20 cellular contexts compared by ENCODE assay signal in the genomic region with DNA sequence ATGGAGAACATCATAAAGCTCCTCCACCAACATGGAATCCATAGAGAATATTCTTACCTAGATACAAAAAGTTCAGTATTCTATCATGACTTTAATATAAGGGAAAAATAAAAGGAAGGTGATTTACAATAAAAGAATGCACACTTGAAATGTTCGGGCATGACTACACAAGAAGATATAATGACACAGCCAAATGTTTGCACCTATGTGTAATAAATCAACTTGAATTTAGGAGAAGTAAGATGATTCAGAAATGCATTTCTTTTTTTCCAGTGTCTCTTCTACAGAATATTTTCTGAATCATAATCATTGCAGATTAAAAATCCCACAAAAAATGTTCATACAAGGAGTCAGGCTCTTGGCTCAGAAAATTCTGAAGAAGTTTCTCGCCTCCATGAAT.
DNase-seq lines count a peak whose midpoint lies in the region; ATAC-seq and TF ChIP-seq lines count a peak whose summit lies in the region.
"Had no signal": no experiment of that assay in that cellular context is flagged by ENCODE, and none has a peak within 500 bp of the region (broad histone marks: within the 10 kb centered on the region; RNA-seq: fewer than 3 reads in every experiment).

No MANE protein-coding gene starts in this region.

- no peak overlapping the region for H3K56ac ChIP-seq in IMR-90 (ENCODE audit: extremely low read depth, insufficient read depth, low read length)

- TF ChIP-seq POLR2A in IMR-90 (IDR thresholded peaks at IDR 0.05; ENCODE audit: low read depth, low read length) = no peak

- H3K27ac ChIP-seq in IMR-90 (ENCODE audit: insufficient read depth, low read length) (no peak overlapping the region; the same call in 1 of the 2 replicates), mammary epithelial cell (ENCODE audit: insufficient read depth, low read depth, low read length) (peak overlapping the region; percentile 70), MM.1S (ENCODE audit: low read length) (no peak overlapping the region)
- H3K27ac ChIP-seq: pancreas, VCaP had no signal

- no peak overlapping the region for H2BK20ac ChIP-seq in IMR-90 (ENCODE audit: low read depth, low read length)

- CTCF ChIA-PET in IMR-90 (lab: Yijun Ruan, JAX) (no interaction called here), mammary epithelial cell (lab: Charles Lee; ENCODE audit: low non-redundant PET) (no interaction called here)

- H2AK9ac ChIP-seq in IMR-90 (replicated peaks; ENCODE audit: low read depth, low read length, poor library complexity) = no peak overlapping the region

- H3K23ac ChIP-seq in IMR-90 (ENCODE audit: low read depth, low read length) = no peak overlapping the region

- POLR2A ChIA-PET in IMR-90 (lab: Charles Lee; ENCODE audit: unreplicated experiment) = no interaction called here

- peak overlapping the region; percentile 39; the same call in 1 of the 2 replicates for H2BK120ac ChIP-seq in IMR-90 (ENCODE audit: low read depth, low read length)

- BruUV-seq in IMR-90 (replicated peaks; lab: Mats Ljungman, UMichigan) = no TSS peak
- BruUV-seq in mammary epithelial cell (replicated peaks; lab: Mats Ljungman, UMichigan) = no TSS peak

- H2BK15ac ChIP-seq in IMR-90 (ENCODE audit: low read depth, low read length) = no peak overlapping the region

- H4K20me1 ChIP-seq in IMR-90 (ENCODE audit: insufficient read depth, low read length) (no peaks in the 10 kb centered on the region), mammary epithelial cell (ENCODE audit: insufficient read depth, low read length) (no peaks in the 10 kb centered on the region), MM.1S (ENCODE audit: insufficient read depth, low read length) (no peaks in the 10 kb centered on the region)

- H3K79me2 ChIP-seq in mammary epithelial cell (ENCODE audit: insufficient read depth, low read length) = no peaks in the 10 kb centered on the region
- H3K79me2 ChIP-seq in MM.1S (ENCODE audit: low read length) = no peaks in the 10 kb centered on the region

- no peaks in the 10 kb centered on the region for H3F3A ChIP-seq in MM.1S (ENCODE audit: insufficient read depth, low read length)

- H3K14ac ChIP-seq in IMR-90 (replicated peaks; ENCODE audit: low read depth, low read length) = no peak overlapping the region

- peak overlapping the region; percentile 66; the same call in 1 of the 2 replicates for H3K4ac ChIP-seq in IMR-90 (ENCODE audit: low read depth, low read length)

- H3K4me1 ChIP-seq in IMR-90 (ENCODE audit: control insufficient read depth, insufficient read depth, low read length) (peaks cover 2% of the 10 kb centered on the region; the same call in 1 of the 2 replicates), mammary epithelial cell (ENCODE audit: insufficient read depth, low read length) (peaks cover 26% of the 10 kb centered on the region), MM.1S (ENCODE audit: low read length) (no peaks in the 10 kb centered on the region)
- H3K4me1 ChIP-seq: pancreas had no signal

- H2AFZ ChIP-seq in IMR-90 (replicated peaks; ENCODE audit: low read length, poor library complexity) (no peak overlapping the region), mammary epithelial cell (ENCODE audit: low read depth, low read length) (no peak overlapping the region), MM.1S (ENCODE audit: low read length) (no peak overlapping the region)

- intact Hi-C loops in IMR-90 (cut with micrococcal nuclease) = no loop called here
- intact Hi-C loops in mammary epithelial cell (cut with micrococcal nuclease) = loop anchor here (1.0 kb wide), 1 partner anchor 38 kb away; no protein-coding TSS in a partner anchor

- H2AK5ac ChIP-seq in IMR-90 (ENCODE audit: low read depth, low read length) = peak overlapping the region; percentile 83; the same call in 1 of the 2 replicates

- TF ChIP-seq CTCF in AG10803 (conservative IDR thresholded peaks at IDR 0.05; ENCODE audit: low read length) (no peak), IMR-90 (conservative IDR thresholded peaks at IDR 0.05; ENCODE audit: low read depth, low read length) (no peak), mammary epithelial cell (conservative IDR thresholded peaks at IDR 0.05 in 1 of 2, IDR thresholded peaks at IDR 0.05 in 1 of 2; ENCODE audit: extremely low read depth in 1 of 2, insufficient read depth in 1 of 2, low read depth in 1 of 2, low read length in 2 of 2) (no peak), MM.1S (IDR thresholded peaks at IDR 0.05; ENCODE audit: low read length) (no peak)

- WGBS in IMR-90 (ENCODE audit: extremely low coverage in 2 of 2, insufficient read length in 1 of 2), 2 experiments = no CpG with 5 or more reads among the region's 2 CpGs
- 5% methylated on average over 2 of the region's 2 CpGs for WGBS in mammary epithelial cell (ENCODE audit: low coverage, missing lambda C conversion rate)

- H4K8ac ChIP-seq in IMR-90 (ENCODE audit: low read depth in 2 of 2, low read length in 2 of 2) = peak overlapping the region in 1 of 2 experiments; percentile 43; a peak in 1 of 4 replicates

- H3K4me2 ChIP-seq in IMR-90 (ENCODE audit: low read depth, low read length) (no peak overlapping the region), mammary epithelial cell (ENCODE audit: insufficient read depth, low read depth, low read length) (peak overlapping the region; percentile 70), MM.1S (ENCODE audit: low read depth, low read length) (no peak overlapping the region)

- in situ Hi-C loops in IMR-90 (cut with MboI; ENCODE audit: low sequenced_read_pairs) (no loop called here), mammary epithelial cell (cut with MboI; ENCODE audit: low sequenced_read_pairs in 2 of 2) (no loop called here)

- no peaks in the 10 kb centered on the region for H3K27me3 ChIP-seq in IMR-90 (ENCODE audit: control insufficient read depth, insufficient read depth, low read length)
- no peaks in the 10 kb centered on the region for H3K27me3 ChIP-seq in mammary epithelial cell (ENCODE audit: insufficient read depth, low read length)
- no peaks in the 10 kb centered on the region for H3K27me3 ChIP-seq in MM.1S (replicated peaks; ENCODE audit: insufficient read depth, low read length)
- H3K27me3 ChIP-seq: pancreas had no signal

- H4K5ac ChIP-seq in IMR-90 (ENCODE audit: low read depth, low read length) = no peak overlapping the region

- TF ChIP-seq RAD21 in IMR-90 (IDR thresholded peaks at IDR 0.05; ENCODE audit: low read length) = no peak

- H3K36me3 ChIP-seq in IMR-90 (ENCODE audit: control insufficient read depth, insufficient read depth, low read length) (no peaks in the 10 kb centered on the region), mammary epithelial cell (ENCODE audit: insufficient read depth, low read length) (no peaks in the 10 kb centered on the region), MM.1S (replicated peaks; ENCODE audit: insufficient read depth, low read length) (no peaks in the 10 kb centered on the region)
- H3K36me3 ChIP-seq: pancreas had no signal

- dilution Hi-C loops in IMR-90 (cut with HindIII; ENCODE audit: low sequenced_read_pairs, unreplicated experiment) (no loop called here), mammary epithelial cell (cut with HindIII; ENCODE audit: low sequenced_read_pairs) (no loop called here)

- H3K9me1 ChIP-seq in IMR-90 (ENCODE audit: insufficient read depth, low read length) = peaks cover 5% of the 10 kb centered on the region; the same call in 1 of the 2 replicates

- H4K91ac ChIP-seq in IMR-90 (ENCODE audit: insufficient read depth, low read depth, low read length) = no peak overlapping the region

- ATAC-seq in IMR-90 (ENCODE audit: low read depth) = peak; percentile 35
- no peak for ATAC-seq in GM19324 (IDR thresholded peaks at IDR 0.05; ENCODE audit: low FRiP score, unreplicated experiment)
- ATAC-seq: pancreas had no signal

- H3K9me2 ChIP-seq in MM.1S (replicated peaks; ENCODE audit: insufficient read depth, low read length) = no peaks in the 10 kb centered on the region

- H3K18ac ChIP-seq in IMR-90 (ENCODE audit: low read depth, low read length) = no peak overlapping the region; the same call in 1 of the 2 replicates

- no peaks in the 10 kb centered on the region for H3K9me3 ChIP-seq in IMR-90 (ENCODE audit: control insufficient read depth, insufficient read depth, low read length)
- no peaks in the 10 kb centered on the region for H3K9me3 ChIP-seq in mammary epithelial cell (replicated peaks; ENCODE audit: insufficient read depth, low read length)
- H3K9me3 ChIP-seq in MM.1S (replicated peaks; ENCODE audit: insufficient read depth, low read length) = no peaks in the 10 kb centered on the region
- H3K9me3 ChIP-seq: pancreas had no signal

- no peaks in the 10 kb centered on the region for H3K79me1 ChIP-seq in IMR-90 (ENCODE audit: low read depth in 1 of 2, low read length in 2 of 2)

- H3K9ac ChIP-seq in IMR-90 (ENCODE audit: low read depth, low read length) (no peak overlapping the region), mammary epithelial cell (ENCODE audit: insufficient read depth, low read length) (peak overlapping the region; percentile 28), MM.1S (ENCODE audit: low read length) (no peak overlapping the region)

- H3K4me3 ChIP-seq in AG10803 (ENCODE audit: low read length) (no peak overlapping the region), IMR-90 (ENCODE audit: insufficient read depth, low read depth, low read length) (no peak overlapping the region), mammary epithelial cell (replicated peaks in 1 of 3; ENCODE audit: insufficient read depth in 1 of 3, low read depth in 2 of 3, low read length in 3 of 3) (no peak overlapping the region), MM.1S (ENCODE audit: low read length) (no peak overlapping the region)
- H3K4me3 ChIP-seq: pancreas had no signal

- DNase-seq in AG10803 (ENCODE audit: low read depth) = peak; percentile 82
- DNase-seq in IMR-90 = peak; percentile 85
- DNase-seq in mammary epithelial cell = peak; percentile 85
- peak; percentile 20 for DNase-seq in hepatic stellate cell (ENCODE audit: low spot score)
- DNase-seq in MM.1S = no peak
- DNase-seq in NCI-H1048 (lab: John Stamatoyannopoulos, UW) = no peak
- no peak for DNase-seq in AML-193 (lab: John Stamatoyannopoulos, UW)
- DNase-seq: ACHN; activated CD4-positive, alpha-beta memory T cell treated with anti-CD3 and anti-CD28 coated beads, Interleukin-2, amount 10 ng/mL, durations not matched to agents 7 days and 5 days; activated T-cell treated with anti-CD3 and anti-CD28 coated beads, Interleukin-2, amount 50 U/mL, for 24 hours; caudate nucleus; DND-41; effector CD4-positive, alpha-beta T cell; NCI-H1092; pancreas; RPMI8226; stimulated activated CD4-positive, alpha-beta T cell treated with anti-CD3 and anti-CD28 coated beads, Interleukin-4, amount 100 ng/mL, for 1 hour; substantia nigra had no signal

- H2BK5ac ChIP-seq in IMR-90 (ENCODE audit: low read depth, low read length, poor library complexity, severe bottlenecking) = peak overlapping the region; percentile 77

TF ChIP-seq in IMR-90, 13 proteins besides CTCF, POLR2A, EP300 and RAD21:
- TF ChIP-seq SMC3 (IDR thresholded peaks at IDR 0.05; ENCODE audit: low read depth, low read length) (no peak), NFE2L2 (IDR thresholded peaks at IDR 0.05; ENCODE audit: low read depth, low read length) (peak; percentile 29; the same call in 1 of the 2 replicates), RCOR1 (IDR thresholded peaks at IDR 0.05; ENCODE audit: insufficient replicate concordance, low read length) (no peak), MAFK (IDR thresholded peaks at IDR 0.05; ENCODE audit: low read depth, low read length) (peak; percentile 22; the same call in 1 of the 2 replicates)
TF ChIP-seq in IMR-90: peak in this region for 2.

Comparison
In these comparisons a context has a peak if more than half of its experiments do, and no peak if none do; other contexts are left out.
1. DNase-seq: peak in AG10803 (single experiment), IMR-90 (single experiment), mammary epithelial cell (single experiment) and hepatic stellate cell (single experiment); none in MM.1S (single experiment), NCI-H1048 (single experiment) and AML-193 (0 of 2).